ENCODE assay signal across 13 cellular contexts in the genomic region with DNA sequence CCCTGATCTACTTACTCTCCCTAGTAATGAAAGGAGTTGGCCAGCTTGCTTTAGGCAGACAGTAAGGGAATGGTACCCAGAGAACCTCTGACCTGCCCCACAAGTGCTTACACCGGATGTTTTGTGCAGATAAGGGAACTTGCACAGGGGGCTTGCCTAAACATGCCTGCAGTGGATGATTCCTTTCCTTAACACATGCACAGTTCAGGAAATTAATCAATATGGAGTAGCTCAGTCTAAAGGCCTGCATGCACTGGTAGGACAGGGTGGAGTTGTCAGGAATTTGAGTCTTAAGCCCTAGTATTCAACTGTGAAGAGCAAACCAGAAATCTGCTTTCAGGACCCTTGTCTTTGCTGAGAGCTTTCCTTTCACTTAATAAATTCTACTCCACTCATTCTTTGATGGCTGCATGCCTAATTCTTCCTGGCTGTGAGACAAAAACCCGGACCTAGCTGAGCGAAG. TPM values are rescaled to one million over a fixed set of nuclear protein-coding genes. Genes with fewer than 3 reads are reported as not detected.
DNase-seq lines count a peak whose midpoint lies in the region; ATAC-seq, FAIRE-seq and TF ChIP-seq lines count a peak whose summit lies in the region.
"Had no signal": no experiment of that assay in that cellular context is flagged by ENCODE, and none has a peak within 500 bp of the region (broad histone marks: within the 10 kb centered on the region; RNA-seq: fewer than 3 reads in every experiment).

No MANE protein-coding gene starts in this region.

- no peaks in the 10 kb centered on the region for H3K27me3 ChIP-seq in esophagus muscularis mucosa
- H3K27me3 ChIP-seq: BE2C had no signal

- TF ChIP-seq EP300 in esophagus muscularis mucosa (IDR thresholded peaks at IDR 0.05): no peak

- H3K9me3 Mint-ChIP-seq in stimulated activated naive CD8-positive, alpha-beta T cell treated with anti-CD3 and anti-CD28 coated beads, Interleukin-15, Interleukin-2, amounts not matched to agents 100 ng/mL and 50 ng/mL, for 24 hours: peaks cover 24% of the 10 kb centered on the region
- peaks cover 28 to 31% of the 10 kb centered on the region in 2 donors for H3K9me3 Mint-ChIP-seq in stimulated activated naive CD8-positive, alpha-beta T cell treated with anti-CD3 and anti-CD28 coated beads, Interleukin-15, amount 100 ng/mL, for 72 hours
- peaks cover 24% of the 10 kb centered on the region for H3K9me3 Mint-ChIP-seq in activated CD4-positive, alpha-beta memory T cell treated with anti-CD3 and anti-CD28 coated beads, Interleukin-2, amount 10 ng/mL, durations not matched to agents 7 days and 5 days

- H3K27ac ChIP-seq in esophagus muscularis mucosa (replicated peaks in 1 of 4): no peak overlapping the region
- H3K27ac ChIP-seq: SK-N-MC had no signal

- peaks cover 0 to 4% (median 0%) of the 10 kb centered on the region in 4 donors for H3K9me3 ChIP-seq in esophagus muscularis mucosa
- H3K9me3 ChIP-seq: BE2C had no signal

- H3K4me1 Mint-ChIP-seq in stimulated activated naive CD8-positive, alpha-beta T cell treated with anti-CD3 and anti-CD28 coated beads, Interleukin-15, Interleukin-2, amounts not matched to agents 100 ng/mL and 50 ng/mL, for 24 hours (ENCODE audit: low read depth): peaks cover 53% of the 10 kb centered on the region
- H3K4me1 Mint-ChIP-seq in stimulated activated naive CD8-positive, alpha-beta T cell treated with anti-CD3 and anti-CD28 coated beads, Interleukin-15, amount 100 ng/mL, for 72 hours: peaks cover 47% of the 10 kb centered on the region
- peaks cover 46% of the 10 kb centered on the region for H3K4me1 Mint-ChIP-seq in activated CD4-positive, alpha-beta memory T cell treated with anti-CD3 and anti-CD28 coated beads, Interleukin-2, amount 10 ng/mL, durations not matched to agents 7 days and 5 days

- no peak for ATAC-seq in stimulated activated naive CD8-positive, alpha-beta T cell treated with anti-CD3 and anti-CD28 coated beads, Interleukin-15, amount 100 ng/mL, for 72 hours
- no peak for ATAC-seq in GM18873 (IDR thresholded peaks at IDR 0.05; ENCODE audit: low FRiP score, unreplicated experiment)

- TF ChIP-seq CTCF in esophagus muscularis mucosa (IDR thresholded peaks at IDR 0.05): no peak

- H3K4me3 Mint-ChIP-seq in stimulated activated naive CD8-positive, alpha-beta T cell treated with anti-CD3 and anti-CD28 coated beads, Interleukin-15, Interleukin-2, amounts not matched to agents 100 ng/mL and 50 ng/mL, for 24 hours: peak overlapping the region; percentile 52
- H3K4me3 Mint-ChIP-seq in stimulated activated naive CD8-positive, alpha-beta T cell treated with anti-CD3 and anti-CD28 coated beads, Interleukin-15, amount 100 ng/mL, for 72 hours: no peak overlapping the region
- no peak overlapping the region for H3K4me3 Mint-ChIP-seq in activated CD4-positive, alpha-beta memory T cell treated with anti-CD3 and anti-CD28 coated beads, Interleukin-2, amount 10 ng/mL, durations not matched to agents 7 days and 5 days

- intact Hi-C loops in esophagus muscularis mucosa (cut with DNase I): no loop called here

- no peaks in the 10 kb centered on the region for H3K36me3 ChIP-seq in esophagus muscularis mucosa
- H3K36me3 ChIP-seq: BE2C had no signal

- WGBS in esophagus muscularis mucosa: 78% methylated on average over 3 of the region's 3 CpGs

- TF ChIP-seq POLR2A in esophagus muscularis mucosa (IDR thresholded peaks at IDR 0.05; ENCODE audit: low read depth): no peak
- no peak for TF ChIP-seq POLR2A in H54 (IDR thresholded peaks at IDR 0.05; ENCODE audit: low read depth, low read length)

- H3K4me3 ChIP-seq in esophagus muscularis mucosa: no peak overlapping the region
- H3K4me3 ChIP-seq: SK-N-MC had no signal

- POLR2A ChIA-PET in activated CD4-positive, alpha-beta memory T cell treated with anti-CD3 and anti-CD28 coated beads, Interleukin-2, amount 10 ng/mL, durations not matched to agents 7 days and 5 days (lab: Charles Lee): interaction anchor here (0.9 to 7.4 kb wide), 5 partner anchors 12 to 821 kb away, joined by 3 to 78 read pairs (median 5); a partner anchor contains a TSS

- CTCF ChIA-PET in activated CD4-positive, alpha-beta memory T cell treated with anti-CD3 and anti-CD28 coated beads, Interleukin-2, amount 10 ng/mL, durations not matched to agents 7 days and 5 days (lab: Charles Lee): interaction anchor here (1.9 kb wide), 1 partner anchor 12 kb away, joined by 9 read pairs; no protein-coding TSS in a partner anchor

- DNase-seq in stimulated activated naive CD8-positive, alpha-beta T cell treated with anti-CD3 and anti-CD28 coated beads, Interleukin-15, amount 100 ng/mL, for 72 hours: no peak
- DNase-seq in activated CD4-positive, alpha-beta memory T cell treated with anti-CD3 and anti-CD28 coated beads, Interleukin-2, amount 10 ng/mL, durations not matched to agents 7 days and 5 days: no peak
- peak; percentile 62 for DNase-seq in esophagus muscularis mucosa (ENCODE audit: extremely low spot score)
- DNase-seq in COLO668 (lab: John Stamatoyannopoulos, UW; ENCODE audit: unreplicated experiment): no peak
- DNase-seq in H54 (ENCODE audit: insufficient read length, low spot score): no peak
- DNase-seq in stimulated activated CD4-positive, alpha-beta T cell treated with anti-CD3 and anti-CD28 coated beads, Interleukin-1b, Interleukin-23, amount 100 ng/mL, for 48 hours: no peak
- DNase-seq: activated CD4-positive, alpha-beta T cell treated with anti-CD3 and anti-CD28 coated beads, Interleukin-2, amount 50 U/mL, for 1 hour; anterior cingulate cortex; BE2C had no signal

- no peak for FAIRE-seq in H54 (lab: Jason Lieb, UNC)

- H3K4me1 ChIP-seq in esophagus muscularis mucosa: peaks cover 8 to 19% (median 16%) of the 10 kb centered on the region in 4 donors

- no peaks in the 10 kb centered on the region for H3K27me3 Mint-ChIP-seq in stimulated activated naive CD8-positive, alpha-beta T cell treated with anti-CD3 and anti-CD28 coated beads, Interleukin-15, Interleukin-2, amounts not matched to agents 100 ng/mL and 50 ng/mL, for 24 hours
- no peaks in the 10 kb centered on the region for H3K27me3 Mint-ChIP-seq in stimulated activated naive CD8-positive, alpha-beta T cell treated with anti-CD3 and anti-CD28 coated beads, Interleukin-15, amount 100 ng/mL, for 72 hours
- no peaks in the 10 kb centered on the region for H3K27me3 Mint-ChIP-seq in activated CD4-positive, alpha-beta memory T cell treated with anti-CD3 and anti-CD28 coated beads, Interleukin-2, amount 10 ng/mL, durations not matched to agents 7 days and 5 days

- H3K36me3 Mint-ChIP-seq in stimulated activated naive CD8-positive, alpha-beta T cell treated with anti-CD3 and anti-CD28 coated beads, Interleukin-15, Interleukin-2, amounts not matched to agents 100 ng/mL and 50 ng/mL, for 24 hours (ENCODE audit: low read depth): peaks cover 22% of the 10 kb centered on the region
- H3K36me3 Mint-ChIP-seq in activated CD4-positive, alpha-beta memory T cell treated with anti-CD3 and anti-CD28 coated beads, Interleukin-2, amount 10 ng/mL, durations not matched to agents 7 days and 5 days (ENCODE audit: low read depth): peaks cover 29% of the 10 kb centered on the region

- peak overlapping the region; percentile 33 for H3K27ac Mint-ChIP-seq in stimulated activated naive CD8-positive, alpha-beta T cell treated with anti-CD3 and anti-CD28 coated beads, Interleukin-15, Interleukin-2, amounts not matched to agents 100 ng/mL and 50 ng/mL, for 24 hours
- H3K27ac Mint-ChIP-seq in stimulated activated naive CD8-positive, alpha-beta T cell treated with anti-CD3 and anti-CD28 coated beads, Interleukin-15, amount 100 ng/mL, for 72 hours: peak overlapping the region in 1 of 2 donors; percentile 88
- H3K27ac Mint-ChIP-seq in activated CD4-positive, alpha-beta memory T cell treated with anti-CD3 and anti-CD28 coated beads, Interleukin-2, amount 10 ng/mL, durations not matched to agents 7 days and 5 days: peak overlapping the region; percentile 4

RNA-seq across cellular contexts. Expression of a gene that starts 3.9 kb away (rescaled TPM):
- 10 to 100 TPM; 32.6 to 33.5 TPM for total RNA-seq in activated CD4-positive, alpha-beta memory T cell treated with anti-CD3 and anti-CD28 coated beads, Interleukin-2, amount 10 ng/mL, durations not matched to agents 7 days and 5 days
- 1 to 10 TPM; 5.3 to 6.4 (median 5.9) TPM for total RNA-seq in esophagus muscularis mucosa

RNA-seq across cellular contexts. Expression of a gene that starts 28.2 kb away (rescaled TPM):
- total RNA-seq in activated CD4-positive, alpha-beta memory T cell treated with anti-CD3 and anti-CD28 coated beads, Interleukin-2, amount 10 ng/mL, durations not matched to agents 7 days and 5 days: not detected
- not detected for total RNA-seq in esophagus muscularis mucosa
- total RNA-seq: lung microvascular endothelial cell had no signal

Comparison
In these comparisons a context has a peak if more than half of its experiments do, and no peak if none do; other contexts are left out.
1. RNA of a gene that starts 3.9 kb away (total RNA-seq): 32.6 to 33.5 TPM in activated CD4-positive, alpha-beta memory T cell treated with anti-CD3 and anti-CD28 coated beads, Interleukin-2, amount 10 ng/mL, durations not matched to agents 7 days and 5 days; 5.3 to 6.4 TPM in esophagus muscularis mucosa; every median in the first group is over 4 times any median in the second.